ENCODE assay signal across 18 cellular contexts in the genomic region with DNA sequence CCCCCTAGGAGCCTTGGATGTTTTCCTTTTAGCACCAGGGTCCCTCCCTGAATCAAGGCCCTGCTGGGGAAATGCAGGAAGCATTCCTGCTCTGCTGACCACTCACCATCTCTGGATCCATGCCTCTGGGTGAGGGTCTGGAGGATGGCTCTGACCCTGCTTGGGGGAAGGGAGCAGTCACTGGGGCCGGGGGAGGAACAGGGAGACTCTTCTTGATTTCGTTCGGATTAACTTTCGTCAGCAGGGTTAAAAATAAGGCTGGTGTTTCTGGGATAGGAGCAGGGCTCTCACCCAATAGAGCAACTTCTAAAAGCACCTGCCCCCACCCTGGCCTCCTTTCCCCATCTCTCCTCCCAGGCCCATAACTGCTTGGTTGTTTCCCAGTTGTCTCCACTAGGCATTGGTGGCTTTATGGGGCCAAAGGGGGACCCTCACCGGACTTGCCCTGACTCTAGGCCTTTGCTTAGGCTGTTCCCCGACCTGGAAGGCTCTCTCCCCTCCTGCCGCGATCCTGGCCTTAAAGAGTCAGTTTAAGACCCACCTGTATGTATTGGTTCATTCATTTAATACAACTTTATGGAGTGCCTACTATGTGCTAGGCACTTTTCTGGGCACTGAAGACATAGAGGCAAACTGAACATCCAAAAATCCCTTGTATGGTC.
"Had no signal": no experiment of that assay in that cellular context is flagged by ENCODE, and none has a peak within 500 bp of the region (broad histone marks: within the 10 kb centered on the region; RNA-seq: fewer than 3 reads in every experiment).

No MANE protein-coding gene starts in this region.

- H3K4me3 Mint-ChIP-seq: activated B cell treated with CpG ODN at 0.5 μM for 24 hours; activated CD8-positive, alpha-beta T cell treated with anti-CD3 and anti-CD28 coated beads for 36 hours; activated naive CD4-positive, alpha-beta T cell treated with anti-CD3 and anti-CD28 coated beads, Interleukin-2, amount 50 U/mL, for 24 hours; naive thymus-derived CD8-positive, alpha-beta T cell; stimulated activated naive CD8-positive, alpha-beta T cell treated with anti-CD3 and anti-CD28 coated beads, Interleukin-15, amount 100 ng/mL, for 72 hours had no signal

- H3K36me3 ChIP-seq: adrenal gland, colonic mucosa, lower lobe of right lung, neutrophil had no signal

- H3K27ac Mint-ChIP-seq: activated B cell treated with CpG ODN at 0.5 μM for 24 hours; activated CD8-positive, alpha-beta T cell treated with anti-CD3 and anti-CD28 coated beads for 36 hours; activated naive CD4-positive, alpha-beta T cell treated with anti-CD3 and anti-CD28 coated beads, Interleukin-2, amount 50 U/mL, for 24 hours; naive thymus-derived CD8-positive, alpha-beta T cell; stimulated activated naive CD8-positive, alpha-beta T cell treated with anti-CD3 and anti-CD28 coated beads, Interleukin-15, amount 100 ng/mL, for 72 hours had no signal

- H3K4me3 ChIP-seq: adrenal gland, colonic mucosa, lower lobe of right lung, testis had no signal

- H2AFZ ChIP-seq: parathyroid adenoma had no signal

- H3K9me3 ChIP-seq: adrenal gland, colonic mucosa, lower lobe of right lung, neutrophil, testis had no signal

- H3K79me2 ChIP-seq: parathyroid adenoma had no signal

- H3K27me3 ChIP-seq: adrenal gland, colonic mucosa, foreskin keratinocyte, testis had no signal

- H3K27me3 Mint-ChIP-seq: activated naive CD4-positive, alpha-beta T cell treated with anti-CD3 and anti-CD28 coated beads, Interleukin-2, amount 50 U/mL, for 24 hours had no signal

- H3K4me1 ChIP-seq: adrenal gland, colonic mucosa, lower lobe of right lung, parathyroid adenoma, testis had no signal

- H3K27ac ChIP-seq: adrenal gland, colonic mucosa, foreskin keratinocyte, lower lobe of right lung, neutrophil, parathyroid adenoma, testis had no signal

- H3K9ac ChIP-seq: parathyroid adenoma had no signal

- H3K4me1 Mint-ChIP-seq: activated B cell treated with CpG ODN at 0.5 μM for 24 hours; activated naive CD4-positive, alpha-beta T cell treated with anti-CD3 and anti-CD28 coated beads, Interleukin-2, amount 50 U/mL, for 24 hours; stimulated activated naive CD8-positive, alpha-beta T cell treated with anti-CD3 and anti-CD28 coated beads, Interleukin-15, amount 100 ng/mL, for 72 hours had no signal

- H3K9me3 Mint-ChIP-seq: activated B cell treated with CpG ODN at 0.5 μM for 24 hours; activated CD8-positive, alpha-beta T cell treated with anti-CD3 and anti-CD28 coated beads for 36 hours; activated naive CD4-positive, alpha-beta T cell treated with anti-CD3 and anti-CD28 coated beads, Interleukin-2, amount 50 U/mL, for 24 hours; naive thymus-derived CD8-positive, alpha-beta T cell; stimulated activated naive CD8-positive, alpha-beta T cell treated with anti-CD3 and anti-CD28 coated beads, Interleukin-15, amount 100 ng/mL, for 72 hours had no signal

- H3K36me3 Mint-ChIP-seq: activated naive CD4-positive, alpha-beta T cell treated with anti-CD3 and anti-CD28 coated beads, Interleukin-2, amount 50 U/mL, for 24 hours; naive thymus-derived CD8-positive, alpha-beta T cell had no signal

- DNase-seq: activated B cell treated with CpG ODN at 0.5 μM for 24 hours; activated CD4-positive, alpha-beta T cell treated with anti-CD3 and anti-CD28 coated beads for 48 hours; activated CD8-positive, alpha-beta T cell treated with anti-CD3 and anti-CD28 coated beads for 36 hours; activated effector memory CD4-positive, alpha-beta T cell treated with anti-CD3 and anti-CD28 coated beads, Interleukin-2, amount 50 U/mL, for 16 hours; activated T-cell treated with anti-CD3 and anti-CD28 coated beads, Interleukin-2, amount 50 U/mL, for 48 hours; adrenal gland; central memory CD4-positive, alpha-beta T cell; colonic mucosa; foreskin keratinocyte; lower lobe of right lung; naive thymus-derived CD8-positive, alpha-beta T cell; retina; stimulated activated naive CD8-positive, alpha-beta T cell treated with anti-CD3 and anti-CD28 coated beads, Interleukin-15, amount 100 ng/mL, for 72 hours; SW 1271; testis had no signal

- ATAC-seq: activated CD8-positive, alpha-beta T cell treated with anti-CD3 and anti-CD28 coated beads for 36 hours; foreskin keratinocyte; naive thymus-derived CD8-positive, alpha-beta T cell; stimulated activated naive CD8-positive, alpha-beta T cell treated with anti-CD3 and anti-CD28 coated beads, Interleukin-15, amount 100 ng/mL, for 72 hours had no signal
